9 cellular contexts compared by ENCODE assay signal in the genomic region with DNA sequence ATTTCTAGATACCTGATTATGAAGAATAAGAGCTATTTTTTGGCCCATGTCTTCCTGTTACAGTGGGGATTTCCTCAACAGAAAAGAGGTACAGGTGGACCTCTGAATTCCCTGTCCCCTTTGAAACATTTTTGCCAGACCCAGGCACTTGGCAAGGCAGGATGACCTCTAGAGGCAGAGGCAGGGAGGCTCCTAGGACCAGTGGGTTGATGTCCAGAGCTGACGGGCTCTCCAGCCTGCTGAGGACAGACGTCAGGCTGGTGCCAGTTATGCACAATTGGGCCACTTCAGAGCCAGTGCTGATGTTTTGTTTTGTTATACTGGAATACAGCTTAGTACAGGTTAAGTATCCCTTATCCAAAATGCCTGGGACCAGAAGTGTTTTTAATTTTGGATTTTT. TPM values are rescaled to one million over a fixed set of nuclear protein-coding genes. Genes with fewer than 3 reads are reported as not detected.
DNase-seq lines count a peak whose midpoint lies in the region; TF ChIP-seq lines count a peak whose summit lies in the region.
"Had no signal": no experiment of that assay in that cellular context is flagged by ENCODE, and none has a peak within 500 bp of the region (broad histone marks: within the 10 kb centered on the region; RNA-seq: fewer than 3 reads in every experiment).

No MANE protein-coding gene starts in this region.

- peak overlapping the region; percentile 93 for H3K27ac Mint-ChIP-seq in type B pancreatic cell

- TF ChIP-seq CTCF in WERI-Rb-1 (IDR thresholded peaks at IDR 0.05; ENCODE audit: low read depth, low read length) (peak; percentile 48; the same call in 1 of the 2 replicates), fibroblast of lung (conservative IDR thresholded peaks at IDR 0.05 in 1 of 2, IDR thresholded peaks at IDR 0.05 in 1 of 2; ENCODE audit: low read depth in 1 of 2, low read length in 2 of 2) (peak in 1 of 2 donors; percentile 30), type B pancreatic cell (conservative IDR thresholded peaks at IDR 0.05) (no peak)

- H3K9ac ChIP-seq in fibroblast of lung (ENCODE audit: insufficient read depth, low read length): peak overlapping the region; percentile 9

- peaks cover 2% of the 10 kb centered on the region for H4K20me1 ChIP-seq in fibroblast of lung (ENCODE audit: control insufficient read depth, extremely low read depth, insufficient read depth, low read length)

- no peaks in the 10 kb centered on the region for H3K27me3 Mint-ChIP-seq in type B pancreatic cell

- peak overlapping the region; percentile 71 for H3K4me3 Mint-ChIP-seq in type B pancreatic cell

- no peaks in the 10 kb centered on the region for H3K9me3 Mint-ChIP-seq in type B pancreatic cell

- DNase-seq in WERI-Rb-1 (peak; percentile 54), fibroblast of lung (ENCODE audit: low read depth in 2 of 2) (no peak), type B pancreatic cell (ENCODE audit: extremely low spot score, unreplicated experiment) (no peak), activated gamma-delta T cell treated with Interleukin-2 at 50 U/mL for 16 hours (no peak), H7 (no peak), NCI-H510A treated with DMSO at 0.1 percent for 48 hours (lab: John Stamatoyannopoulos, UW) (no peak), NCI-H510A (lab: John Stamatoyannopoulos, UW) (no peak)

- no peak overlapping the region; the same call in 1 of the 2 replicates for H3K4me3 ChIP-seq in WERI-Rb-1 (ENCODE audit: low read depth, low read length)
- H3K4me3 ChIP-seq in fibroblast of lung (replicated peaks in 1 of 4; ENCODE audit: control extremely low read depth in 1 of 4, insufficient read depth in 1 of 4, low read depth in 3 of 4, low read length in 4 of 4): peak overlapping the region in 1 of 4 experiments; percentile 29
- peak overlapping the region; percentile 9 to 46 for H3K4me3 ChIP-seq in muscle layer of duodenum (ENCODE audit: low read depth in 1 of 2, low read length in 2 of 2)
- H3K4me3 ChIP-seq in H7 (ENCODE audit: insufficient read depth, low read depth, low read length): no peak overlapping the region

- H3K4me1 Mint-ChIP-seq in type B pancreatic cell (ENCODE audit: unreplicated experiment): peaks cover 72% of the 10 kb centered on the region

- peaks cover 99% of the 10 kb centered on the region for H3K79me2 ChIP-seq in fibroblast of lung (ENCODE audit: control insufficient read depth, insufficient read depth, low read length)

- H3K9me3 ChIP-seq in WERI-Rb-1 (ENCODE audit: severe bottlenecking) (no peaks in the 10 kb centered on the region), fibroblast of lung (ENCODE audit: control insufficient read depth, insufficient read depth, low read depth, low read length) (no peaks in the 10 kb centered on the region), muscle layer of duodenum (ENCODE audit: control insufficient read depth in 1 of 2, low read length in 2 of 2) (no peaks in the 10 kb centered on the region)

- peaks cover 71% of the 10 kb centered on the region for H3K4me1 ChIP-seq in fibroblast of lung (ENCODE audit: control insufficient read depth, extremely low read depth, insufficient read depth, low read length)
- peaks cover 63 to 82% of the 10 kb centered on the region in 2 donors for H3K4me1 ChIP-seq in muscle layer of duodenum (ENCODE audit: control insufficient read depth in 1 of 2, insufficient read depth in 2 of 2, low read length in 2 of 2)

- H3K36me3 ChIP-seq in WERI-Rb-1 (peaks cover 61% of the 10 kb centered on the region), fibroblast of lung (ENCODE audit: control insufficient read depth, insufficient read depth, low read length) (peaks cover 5% of the 10 kb centered on the region), muscle layer of duodenum (ENCODE audit: control insufficient read depth in 1 of 2, insufficient read depth in 2 of 2, low read length in 2 of 2) (peaks cover 11 to 21% of the 10 kb centered on the region in 2 donors), H7 (replicated peaks; ENCODE audit: control insufficient read depth, insufficient read depth, low read length) (no peaks in the 10 kb centered on the region)

- no peak overlapping the region for H2AFZ ChIP-seq in fibroblast of lung (ENCODE audit: low read length)

- H3K27ac ChIP-seq in WERI-Rb-1: peak overlapping the region; percentile 99
- H3K27ac ChIP-seq in fibroblast of lung (ENCODE audit: insufficient read depth, low read length): peak overlapping the region; percentile 78
- peak overlapping the region; percentile 96 for H3K27ac ChIP-seq in muscle layer of duodenum (ENCODE audit: low read length)

- H3K27me3 ChIP-seq in WERI-Rb-1 (ENCODE audit: insufficient read depth, low read depth, severe bottlenecking) (no peaks in the 10 kb centered on the region), fibroblast of lung (ENCODE audit: control insufficient read depth, insufficient read depth, low read length) (no peaks in the 10 kb centered on the region), muscle layer of duodenum (ENCODE audit: low read depth, low read length) (no peaks in the 10 kb centered on the region), H7 (ENCODE audit: control insufficient read depth, insufficient read depth, low read length) (no peaks in the 10 kb centered on the region; the same call in 1 of the 2 replicates)

- H3K4me2 ChIP-seq in fibroblast of lung (ENCODE audit: extremely low read depth, insufficient read depth, low read length): peak overlapping the region; percentile 72

- peaks cover 11% of the 10 kb centered on the region for H3K36me3 Mint-ChIP-seq in type B pancreatic cell

RNA-seq across cellular contexts. Expression of gene A3GALT2, which starts 18.5 kb away (rescaled TPM):
- total RNA-seq in fibroblast of lung (not detected in 2 replicates), type B pancreatic cell (ENCODE audit: low replicate concordance) (0.29 TPM in 1 of 2 replicates, not detected in the other)
- polyA plus RNA-seq in fibroblast of lung: not detected in 2 replicates
- polyA plus RNA-seq in fibroblast of lung (2012): not detected in 2 replicates
- polyA minus RNA-seq in fibroblast of lung (ENCODE audit: low replicate concordance): not detected in 2 replicates
- total RNA-seq in H7 (2014; rRNA removed; shearing (Covaris generic)): not detected in 2 replicates
- total RNA-seq: H4 had no signal

Comparison
In these comparisons a context has a peak if more than half of its experiments do, and no peak if none do; other contexts are left out.
1. H3K4me3 ChIP-seq: peak in muscle layer of duodenum (2 of 2); none in WERI-Rb-1 (single experiment) and H7 (single experiment).
2. Peak in every context shown above with its lines, with median percentiles within 50 percentile points of each other: H3K27ac ChIP-seq.